In the genomic region with DNA sequence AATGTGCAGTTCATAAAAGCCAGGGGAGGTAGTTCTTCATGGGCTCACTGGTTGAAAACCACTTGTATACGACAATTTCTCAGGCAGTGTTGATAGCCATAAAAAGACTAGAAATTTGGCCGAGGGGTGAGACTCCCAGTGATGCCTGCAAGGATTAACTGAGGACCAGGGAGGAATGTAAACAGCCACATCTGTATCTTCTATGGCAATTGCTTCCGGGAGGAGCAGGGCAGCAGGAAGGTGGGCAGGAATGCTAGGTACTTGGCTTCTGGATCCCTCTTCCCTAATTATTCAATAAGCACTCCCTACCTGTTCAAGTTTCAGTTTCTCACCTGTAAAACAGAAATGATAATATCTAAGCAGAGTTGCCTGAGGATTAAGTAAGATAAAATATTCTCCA, we compare ENCODE assay signal across 1 cellular context.
TF ChIP-seq lines count a peak whose summit lies in the region.

No MANE protein-coding gene starts in this region.

TF ChIP-seq in WTC11, 78 proteins besides CTCF, POLR2A, EP300 and RAD21 (continued from another document):
- TF ChIP-seq, protein P1, sequence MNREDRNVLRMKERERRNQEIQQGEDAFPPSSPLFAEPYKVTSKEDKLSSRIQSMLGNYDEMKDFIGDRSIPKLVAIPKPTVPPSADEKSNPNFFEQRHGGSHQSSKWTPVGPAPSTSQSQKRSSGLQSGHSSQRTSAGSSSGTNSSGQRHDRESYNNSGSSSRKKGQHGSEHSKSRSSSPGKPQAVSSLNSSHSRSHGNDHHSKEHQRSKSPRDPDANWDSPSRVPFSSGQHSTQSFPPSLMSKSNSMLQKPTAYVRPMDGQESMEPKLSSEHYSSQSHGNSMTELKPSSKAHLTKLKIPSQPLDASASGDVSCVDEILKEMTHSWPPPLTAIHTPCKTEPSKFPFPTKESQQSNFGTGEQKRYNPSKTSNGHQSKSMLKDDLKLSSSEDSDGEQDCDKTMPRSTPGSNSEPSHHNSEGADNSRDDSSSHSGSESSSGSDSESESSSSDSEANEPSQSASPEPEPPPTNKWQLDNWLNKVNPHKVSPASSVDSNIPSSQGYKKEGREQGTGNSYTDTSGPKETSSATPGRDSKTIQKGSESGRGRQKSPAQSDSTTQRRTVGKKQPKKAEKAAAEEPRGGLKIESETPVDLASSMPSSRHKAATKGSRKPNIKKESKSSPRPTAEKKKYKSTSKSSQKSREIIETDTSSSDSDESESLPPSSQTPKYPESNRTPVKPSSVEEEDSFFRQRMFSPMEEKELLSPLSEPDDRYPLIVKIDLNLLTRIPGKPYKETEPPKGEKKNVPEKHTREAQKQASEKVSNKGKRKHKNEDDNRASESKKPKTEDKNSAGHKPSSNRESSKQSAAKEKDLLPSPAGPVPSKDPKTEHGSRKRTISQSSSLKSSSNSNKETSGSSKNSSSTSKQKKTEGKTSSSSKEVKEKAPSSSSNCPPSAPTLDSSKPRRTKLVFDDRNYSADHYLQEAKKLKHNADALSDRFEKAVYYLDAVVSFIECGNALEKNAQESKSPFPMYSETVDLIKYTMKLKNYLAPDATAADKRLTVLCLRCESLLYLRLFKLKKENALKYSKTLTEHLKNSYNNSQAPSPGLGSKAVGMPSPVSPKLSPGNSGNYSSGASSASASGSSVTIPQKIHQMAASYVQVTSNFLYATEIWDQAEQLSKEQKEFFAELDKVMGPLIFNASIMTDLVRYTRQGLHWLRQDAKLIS (CRISPR knock-in tag; IDR thresholded peaks at IDR 0.05; ENCODE audit: borderline replicate concordance), result no peak
